Comparison of ENCODE assay signal across 8 cellular contexts in the genomic region with DNA sequence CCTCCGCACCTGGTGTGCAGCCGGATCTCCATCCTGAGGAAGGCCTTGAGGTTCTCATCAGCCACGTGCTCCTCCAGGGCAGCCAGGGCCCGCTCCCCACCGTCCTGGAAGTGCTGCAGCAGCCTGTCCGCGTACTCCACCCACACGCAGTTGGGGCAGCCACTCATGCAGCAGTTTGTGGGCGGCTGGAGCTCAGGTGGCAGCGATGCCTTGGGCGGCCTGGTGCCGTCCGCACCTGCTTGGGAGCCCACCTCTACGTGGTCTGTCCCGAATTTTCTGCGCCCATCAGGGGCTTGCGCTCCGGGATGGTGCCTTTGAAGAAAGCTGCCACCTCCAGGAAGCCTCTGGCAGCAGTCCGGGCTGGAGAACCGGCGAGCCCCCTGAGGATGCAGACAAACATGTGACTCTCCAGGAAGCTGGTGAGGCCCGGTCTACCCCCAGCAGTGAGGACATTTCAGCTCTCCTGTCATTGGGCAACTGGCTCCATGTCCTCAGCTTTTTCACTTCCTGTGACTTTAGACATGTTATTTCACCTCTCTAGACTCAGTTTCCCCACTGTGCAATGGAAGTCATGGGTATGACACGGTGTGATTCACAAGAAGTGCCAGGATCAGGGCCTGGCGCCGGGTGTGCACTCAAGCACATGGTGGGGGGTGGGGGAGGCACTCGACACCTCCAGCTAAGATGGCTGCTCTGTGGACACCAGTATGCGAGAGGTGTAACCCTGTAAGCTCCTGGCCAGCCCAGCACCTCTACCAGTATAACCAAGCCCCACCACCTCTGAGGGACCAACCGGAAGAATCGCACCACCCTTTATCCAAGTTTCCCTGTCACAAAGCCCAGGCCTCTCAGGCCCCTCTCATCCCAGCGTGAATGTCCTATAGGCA. TPM values are rescaled to one million over a fixed set of nuclear protein-coding genes. Genes with fewer than 3 reads are reported as not detected.
DNase-seq lines count a peak whose midpoint lies in the region; ATAC-seq, FAIRE-seq and TF ChIP-seq lines count a peak whose summit lies in the region.

No MANE protein-coding gene starts in this region.

- DNase-seq in AG10803 (ENCODE audit: low read depth) (peak; percentile 21), GM20000 (ENCODE audit: low spot score) (peak; percentile 68), NCI-H2227 (lab: John Stamatoyannopoulos, UW; ENCODE audit: unreplicated experiment) (peak; percentile 69), psoas muscle (no peak), D721Med (ENCODE audit: insufficient read length, low spot score) (no peak), epidermal melanocyte (ENCODE audit: insufficient read length, low spot score) (no peak)
- peak; percentile 30 for DNase-seq in activated T-helper 1 cell treated with anti-CD3 and anti-CD28 coated beads, Interleukin-12 subunit alpha, Interleukin-12 subunit beta, Interleukin-2, Interleukin-4 antibody, amounts not matched to agents 30 ng/mL and 10 ng/mL and 1 ng/mL, durations not matched to agents 14 hours and 24 hours and 36 hours (ENCODE audit: low spot score)

- peaks cover 32% of the 10 kb centered on the region for H3K4me1 Mint-ChIP-seq in activated T-helper 1 cell treated with anti-CD3 and anti-CD28 coated beads, Interleukin-12 subunit alpha, Interleukin-12 subunit beta, Interleukin-2, Interleukin-4 antibody, amounts not matched to agents 30 ng/mL and 10 ng/mL and 1 ng/mL, durations not matched to agents 14 hours and 24 hours and 36 hours (ENCODE audit: low read depth)

- no peak for TF ChIP-seq EP300 in gastroesophageal sphincter (IDR thresholded peaks at IDR 0.05)

- H3K27me3 ChIP-seq in gastroesophageal sphincter: no peaks in the 10 kb centered on the region
- no peaks in the 10 kb centered on the region for H3K27me3 ChIP-seq in psoas muscle (ENCODE audit: insufficient read depth in 3 of 3, low read length in 2 of 3)

- H3K27me3 Mint-ChIP-seq in activated T-helper 1 cell treated with anti-CD3 and anti-CD28 coated beads, Interleukin-12 subunit alpha, Interleukin-12 subunit beta, Interleukin-2, Interleukin-4 antibody, amounts not matched to agents 30 ng/mL and 10 ng/mL and 1 ng/mL, durations not matched to agents 14 hours and 24 hours and 36 hours (ENCODE audit: insufficient read depth): no peaks in the 10 kb centered on the region

- H3K9me3 ChIP-seq in gastroesophageal sphincter (no peaks in the 10 kb centered on the region), psoas muscle (no peaks in the 10 kb centered on the region)

- peak overlapping the region; percentile 99 for H3K4me3 Mint-ChIP-seq in activated T-helper 1 cell treated with anti-CD3 and anti-CD28 coated beads, Interleukin-12 subunit alpha, Interleukin-12 subunit beta, Interleukin-2, Interleukin-4 antibody, amounts not matched to agents 30 ng/mL and 10 ng/mL and 1 ng/mL, durations not matched to agents 14 hours and 24 hours and 36 hours

- 0% methylated on average over 2 to 4 of the region's 30 CpGs for WGBS in gastroesophageal sphincter (ENCODE audit: low coverage in 1 of 2), 2 donors
- WGBS in psoas muscle, 3 donors: 56 to 63% (median 62%) methylated on average over 30 of the region's 30 CpGs

- no peak for TF ChIP-seq POLR2A in gastroesophageal sphincter (IDR thresholded peaks at IDR 0.05)

- no peaks in the 10 kb centered on the region for H3K9me3 Mint-ChIP-seq in activated T-helper 1 cell treated with anti-CD3 and anti-CD28 coated beads, Interleukin-12 subunit alpha, Interleukin-12 subunit beta, Interleukin-2, Interleukin-4 antibody, amounts not matched to agents 30 ng/mL and 10 ng/mL and 1 ng/mL, durations not matched to agents 14 hours and 24 hours and 36 hours

- H3K27ac Mint-ChIP-seq in activated T-helper 1 cell treated with anti-CD3 and anti-CD28 coated beads, Interleukin-12 subunit alpha, Interleukin-12 subunit beta, Interleukin-2, Interleukin-4 antibody, amounts not matched to agents 30 ng/mL and 10 ng/mL and 1 ng/mL, durations not matched to agents 14 hours and 24 hours and 36 hours: peak overlapping the region; percentile 98

- H3K27ac ChIP-seq in gastroesophageal sphincter (peak overlapping the region; percentile 76 to 97 (median 90)), psoas muscle (peak overlapping the region; percentile 90)

- peaks cover 0 to 40% (median 21%) of the 10 kb centered on the region in 3 donors for H3K4me1 ChIP-seq in gastroesophageal sphincter
- peaks cover 11% of the 10 kb centered on the region for H3K4me1 ChIP-seq in psoas muscle

- no peak for FAIRE-seq in D721Med (lab: Jason Lieb, UNC)

- H3K36me3 ChIP-seq in gastroesophageal sphincter: peaks cover 0 to 31% of the 10 kb centered on the region in 2 donors
- H3K36me3 ChIP-seq in psoas muscle (ENCODE audit: insufficient read depth in 1 of 2, low read depth in 1 of 2): peaks cover 0 to 37% of the 10 kb centered on the region in 2 donors

- ATAC-seq in gastroesophageal sphincter: no peak
- ATAC-seq in psoas muscle: peak; percentile 4 to 33 (median 27)

- H3K4me3 ChIP-seq in AG10803 (ENCODE audit: low read length) (peak overlapping the region; percentile 61), gastroesophageal sphincter (peak overlapping the region; percentile 76 to 88), psoas muscle (peak overlapping the region; percentile 100)

- intact Hi-C loops in activated T-helper 1 cell treated with anti-CD3 and anti-CD28 coated beads, Interleukin-12 subunit alpha, Interleukin-12 subunit beta, Interleukin-2, Interleukin-4 antibody, amounts not matched to agents 30 ng/mL and 10 ng/mL and 1 ng/mL, durations not matched to agents 14 hours and 24 hours and 36 hours (cut with micrococcal nuclease): loop anchor here (1.0 kb wide), 5 partner anchors 18 to 195 kb away; partner anchors contain the start of genes ARL16, MRPL12 and P4HB
- intact Hi-C loops in psoas muscle (cut with DNase I): loop anchor here (2.0 kb wide), 1 partner anchor 29 kb away; the partner anchor contains the start of genes NPLOC4 (in 2 of the 2) and TSPAN10 (in 2 of the 2)

- peaks cover 31% of the 10 kb centered on the region for H3K36me3 Mint-ChIP-seq in activated T-helper 1 cell treated with anti-CD3 and anti-CD28 coated beads, Interleukin-12 subunit alpha, Interleukin-12 subunit beta, Interleukin-2, Interleukin-4 antibody, amounts not matched to agents 30 ng/mL and 10 ng/mL and 1 ng/mL, durations not matched to agents 14 hours and 24 hours and 36 hours (ENCODE audit: low read depth)

- TF ChIP-seq CTCF in AG10803 (conservative IDR thresholded peaks at IDR 0.05; ENCODE audit: low read length) (no peak), GM20000 (IDR thresholded peaks at IDR 0.05; ENCODE audit: extremely low read depth, missing control alignments) (no peak), gastroesophageal sphincter (IDR thresholded peaks at IDR 0.05) (no peak), psoas muscle (IDR thresholded peaks at IDR 0.05) (no peak), D721Med (IDR thresholded peaks at IDR 0.05; ENCODE audit: insufficient read depth, missing control alignments) (no peak)

RNA-seq across cellular contexts. Expression of gene OXLD1, which starts 1.0 kb away (rescaled TPM):
- 54.3 and 57.5 TPM in 2 replicates for total RNA-seq in activated T-helper 1 cell treated with anti-CD3 and anti-CD28 coated beads, Interleukin-12 subunit alpha, Interleukin-12 subunit beta, Interleukin-2, Interleukin-4 antibody, amounts not matched to agents 30 ng/mL and 10 ng/mL and 1 ng/mL, durations not matched to agents 14 hours and 24 hours and 36 hours
- total RNA-seq in gastroesophageal sphincter (10 to 100 TPM; 19.4 to 31.8 (median 25.3) TPM), psoas muscle (10 to 100 TPM; 15.5 to 23.6 (median 20.5) TPM)
- polyA plus RNA-seq in psoas muscle: 10 to 100 TPM; 35.1 to 44.9 (median 39.8) TPM

RNA-seq across cellular contexts. Expression of gene CCDC137, which starts 1.1 kb away (rescaled TPM):
- total RNA-seq in activated T-helper 1 cell treated with anti-CD3 and anti-CD28 coated beads, Interleukin-12 subunit alpha, Interleukin-12 subunit beta, Interleukin-2, Interleukin-4 antibody, amounts not matched to agents 30 ng/mL and 10 ng/mL and 1 ng/mL, durations not matched to agents 14 hours and 24 hours and 36 hours: 59.3 and 62.1 TPM in 2 replicates
- total RNA-seq in gastroesophageal sphincter (10 to 100 TPM in 2 of 4 donors, 1 to 10 TPM in 2; 8.2 to 16.1 (median 11.4) TPM), psoas muscle (10 to 100 TPM in 1 of 4 donors, 1 to 10 TPM in 3; 4.8 to 14.9 (median 8.6) TPM)
- 10 to 100 TPM; 11.3 to 47.4 (median 28.5) TPM for polyA plus RNA-seq in psoas muscle

RNA-seq across cellular contexts. Expression of gene PDE6G, which starts 9.1 kb away (rescaled TPM):
- total RNA-seq in activated T-helper 1 cell treated with anti-CD3 and anti-CD28 coated beads, Interleukin-12 subunit alpha, Interleukin-12 subunit beta, Interleukin-2, Interleukin-4 antibody, amounts not matched to agents 30 ng/mL and 10 ng/mL and 1 ng/mL, durations not matched to agents 14 hours and 24 hours and 36 hours: 5.8 and 8.7 TPM in 2 replicates
- under 1 TPM in 1 of 4 donors, not detected in 3; 0.62 TPM for total RNA-seq in gastroesophageal sphincter
- total RNA-seq in psoas muscle: under 1 TPM in 1 of 4 donors, not detected in 3; 0.64 TPM
- polyA plus RNA-seq in psoas muscle: 1 to 10 TPM in 1 of 3 donors, under 1 TPM in 2; 0.25 to 1.5 (median 0.56) TPM

RNA-seq across cellular contexts. Expression of gene ARL16, which starts 18.1 kb away (rescaled TPM):
- total RNA-seq in activated T-helper 1 cell treated with anti-CD3 and anti-CD28 coated beads, Interleukin-12 subunit alpha, Interleukin-12 subunit beta, Interleukin-2, Interleukin-4 antibody, amounts not matched to agents 30 ng/mL and 10 ng/mL and 1 ng/mL, durations not matched to agents 14 hours and 24 hours and 36 hours: 37.6 and 40.0 TPM in 2 replicates
- 10 to 100 TPM; 26.2 to 52.8 (median 30.2) TPM for total RNA-seq in gastroesophageal sphincter
- total RNA-seq in psoas muscle: 10 to 100 TPM in 3 of 4 donors, 1 to 10 TPM in 1; 7.8 to 15.6 (median 11.9) TPM
- 10 to 100 TPM; 23.2 to 29.3 (median 29.1) TPM for polyA plus RNA-seq in psoas muscle

RNA-seq across cellular contexts. Expression of gene HGS, which starts 18.4 kb away (rescaled TPM):
- 133 and 144 TPM in 2 replicates for total RNA-seq in activated T-helper 1 cell treated with anti-CD3 and anti-CD28 coated beads, Interleukin-12 subunit alpha, Interleukin-12 subunit beta, Interleukin-2, Interleukin-4 antibody, amounts not matched to agents 30 ng/mL and 10 ng/mL and 1 ng/mL, durations not matched to agents 14 hours and 24 hours and 36 hours
- total RNA-seq in gastroesophageal sphincter (10 to 100 TPM; 51.5 to 90.5 (median 66.6) TPM), psoas muscle (10 to 100 TPM; 38.6 to 74.5 (median 56.5) TPM)
- polyA plus RNA-seq in psoas muscle: 100 to 1,000 TPM in 2 of 3 donors, 10 to 100 TPM in 1; 62.3 to 158 (median 139) TPM

Comparison
In these comparisons a context has a peak if more than half of its experiments do, and no peak if none do; other contexts are left out.
1. DNase-seq: peak in AG10803 (single experiment), GM20000 (single experiment), NCI-H2227 (single experiment) and activated T-helper 1 cell treated with anti-CD3 and anti-CD28 coated beads, Interleukin-12 subunit alpha, Interleukin-12 subunit beta, Interleukin-2, Interleukin-4 antibody, amounts not matched to agents 30 ng/mL and 10 ng/mL and 1 ng/mL, durations not matched to agents 14 hours and 24 hours and 36 hours (single experiment); none in psoas muscle (0 of 2), D721Med (single experiment) and epidermal melanocyte (single experiment).
2. Peak in every context shown above with its lines, with median percentiles within 50 percentile points of each other: H3K4me3 ChIP-seq.